Comparison of ENCODE assay signal across 11 cellular contexts in the genomic region with DNA sequence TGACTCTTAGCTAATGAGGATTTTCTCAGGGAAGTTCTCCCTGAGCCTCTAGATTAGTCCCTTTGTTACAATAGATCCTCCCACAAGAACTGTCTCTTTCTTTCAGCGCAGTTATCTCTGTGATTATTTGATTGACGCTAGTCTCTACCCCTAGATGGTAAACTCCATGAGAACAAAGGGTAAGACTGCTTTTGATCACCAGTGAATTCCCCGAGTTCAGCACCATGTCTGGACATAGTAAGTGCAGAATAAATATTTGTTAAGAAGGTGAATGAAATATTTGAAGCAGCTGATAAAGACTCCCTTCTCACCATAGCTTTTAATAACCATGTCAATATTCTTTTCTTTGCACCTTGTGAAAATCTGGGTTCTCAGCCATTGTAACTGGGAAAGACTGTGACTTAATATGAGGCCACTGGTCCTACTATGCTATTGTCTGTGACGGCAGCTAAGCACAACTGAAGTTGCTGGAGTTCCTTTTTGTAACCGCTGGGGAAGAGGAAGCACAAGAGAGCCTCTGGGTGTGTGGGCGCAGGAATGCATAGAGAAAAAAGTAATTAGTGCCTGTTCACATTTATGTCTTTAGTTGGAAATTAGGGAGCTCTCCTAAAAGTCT.
DNase-seq lines count a peak whose midpoint lies in the region; ATAC-seq and TF ChIP-seq lines count a peak whose summit lies in the region.
"Had no signal": no experiment of that assay in that cellular context is flagged by ENCODE, and none has a peak within 500 bp of the region (broad histone marks: within the 10 kb centered on the region; RNA-seq: fewer than 3 reads in every experiment).

No MANE protein-coding gene starts in this region.

- ATAC-seq in GM21390 (IDR thresholded peaks at IDR 0.05; ENCODE audit: unreplicated experiment) (no peak), gastrocnemius medialis (no peak), HG02938 (IDR thresholded peaks at IDR 0.05; ENCODE audit: unreplicated experiment) (no peak)
- ATAC-seq: body of pancreas had no signal

- no peak overlapping the region for H3T11ph ChIP-seq in H9 (ENCODE audit: low read length)

- H3K4me3 ChIP-seq in NT2/D1 (ENCODE audit: insufficient read length, low read depth): no peak overlapping the region
- no peak overlapping the region for H3K4me3 ChIP-seq in mammary epithelial cell (replicated peaks in 1 of 3; ENCODE audit: insufficient read depth in 1 of 3, low read depth in 2 of 3, low read length in 3 of 3)
- peak overlapping the region; percentile 31 for H3K4me3 ChIP-seq in neuron (ENCODE audit: low read length)
- no peak overlapping the region for H3K4me3 ChIP-seq in gastrocnemius medialis
- H3K4me3 ChIP-seq: body of pancreas, ovary had no signal

- no peak overlapping the region for H2BK12ac ChIP-seq in H9 (ENCODE audit: insufficient read length, low read depth, low read length)

- no peaks in the 10 kb centered on the region for H3K27me3 Mint-ChIP-seq in H9 (ENCODE audit: low read depth)

- no peak overlapping the region for H3K23ac ChIP-seq in H9 (ENCODE audit: insufficient read length, low read depth, low read length)

- H2BK20ac ChIP-seq in H9 (ENCODE audit: low read depth, low read length, poor library complexity, severe bottlenecking): no peak overlapping the region

- H3K4ac ChIP-seq in H9 (ENCODE audit: low read depth, low read length): no peak overlapping the region

- no peak overlapping the region for H4K5ac ChIP-seq in H9 (ENCODE audit: insufficient read length, low read depth, low read length)

- H3K4me1 ChIP-seq in H9 (ENCODE audit: insufficient read depth, low read length): peaks cover 4% of the 10 kb centered on the region; the same call in 1 of the 2 replicates
- no peaks in the 10 kb centered on the region for H3K4me1 ChIP-seq in NT2/D1 (ENCODE audit: insufficient read depth, insufficient read length)
- peaks cover 26% of the 10 kb centered on the region for H3K4me1 ChIP-seq in mammary epithelial cell (ENCODE audit: insufficient read depth, low read length)
- H3K4me1 ChIP-seq in neuron (ENCODE audit: insufficient read depth, low read length): peaks cover 19% of the 10 kb centered on the region
- H3K4me1 ChIP-seq in gastrocnemius medialis: peaks cover 0 to 5% of the 10 kb centered on the region in 2 donors

- no peak overlapping the region for H3K18ac ChIP-seq in H9 (ENCODE audit: insufficient read length, low read depth, low read length)

- H3K79me1 ChIP-seq in H9 (ENCODE audit: insufficient read depth, low read depth, low read length, poor library complexity, severe bottlenecking): no peaks in the 10 kb centered on the region

- H3K4me2 ChIP-seq in H9 (ENCODE audit: insufficient read depth, insufficient read length, low read length) (no peak overlapping the region), mammary epithelial cell (ENCODE audit: insufficient read depth, low read depth, low read length) (peak overlapping the region; percentile 54)

- H2AFZ ChIP-seq in H9 (ENCODE audit: low read length) (no peak overlapping the region), mammary epithelial cell (ENCODE audit: low read depth, low read length) (peak overlapping the region; percentile 47), neuron (ENCODE audit: low read depth, low read length) (no peak overlapping the region)

- DNase-seq in H9: no peak
- no peak for DNase-seq in NT2/D1 (ENCODE audit: low read depth, low spot score)
- DNase-seq in mammary epithelial cell: no peak
- DNase-seq in gastrocnemius medialis: no peak
- no peak for DNase-seq in AG20443 (ENCODE audit: low spot score)
- DNase-seq: NCI-H446 treated with DMSO at 0.1 percent for 48 hours, ovary had no signal

- TF ChIP-seq CTCF in H9 (conservative IDR thresholded peaks at IDR 0.05) (peak; percentile 40), mammary epithelial cell (conservative IDR thresholded peaks at IDR 0.05 in 1 of 2, IDR thresholded peaks at IDR 0.05 in 1 of 2; ENCODE audit: extremely low read depth in 1 of 2, insufficient read depth in 1 of 2, low read depth in 1 of 2, low read length in 2 of 2) (peak; percentile 25 to 39), gastrocnemius medialis (IDR thresholded peaks at IDR 0.05 in 4 of 5, conservative IDR thresholded peaks at IDR 0.05 in 1 of 5) (no peak)

- no peak for TF ChIP-seq POLR2A in gastrocnemius medialis (IDR thresholded peaks at IDR 0.05)

- no peaks in the 10 kb centered on the region for H3K23me2 ChIP-seq in H9 (ENCODE audit: insufficient read length, low read depth, low read length, poor library complexity, severe bottlenecking)

- no TSS peak for BruUV-seq in mammary epithelial cell (replicated peaks; lab: Mats Ljungman, UMichigan)

- H2BK5ac ChIP-seq in H9 (ENCODE audit: insufficient read length, low read length): no peak overlapping the region

- in situ Hi-C loops in mammary epithelial cell (cut with MboI; ENCODE audit: low sequenced_read_pairs in 2 of 2): loop anchor here (5.0 kb wide), 3 partner anchors 67 to 382 kb away; partner anchors contain the start of gene TGIF1 (in 1 of the 2)
- in situ Hi-C loops in gastrocnemius medialis (cut with MboI; ENCODE audit: low sequenced_read_pairs in 4 of 4): loop anchor here (5.0 to 10.0 kb wide), 7 partner anchors 67 to 382 kb away; partner anchors contain the start of gene TGIF1 (in 1 of the 4)

- no peak overlapping the region for H3K56ac ChIP-seq in H9 (ENCODE audit: insufficient read length, low read depth, low read length)

- H3K79me2 ChIP-seq in H9 (ENCODE audit: insufficient read depth, low read length) (no peaks in the 10 kb centered on the region), mammary epithelial cell (ENCODE audit: insufficient read depth, low read length) (no peaks in the 10 kb centered on the region)

- peak overlapping the region; percentile 19 to 60 (median 21); a peak in 5 of 7 replicates for H3K27ac Mint-ChIP-seq in H9

- H3K27me3 ChIP-seq in H9 (ENCODE audit: insufficient read depth, low read length): no peaks in the 10 kb centered on the region
- H3K27me3 ChIP-seq in NT2/D1 (ENCODE audit: insufficient read depth, insufficient read length): no peaks in the 10 kb centered on the region
- H3K27me3 ChIP-seq in mammary epithelial cell (ENCODE audit: insufficient read depth, low read length): no peaks in the 10 kb centered on the region
- H3K27me3 ChIP-seq in neuron (ENCODE audit: insufficient read depth, low read length): no peaks in the 10 kb centered on the region
- no peaks in the 10 kb centered on the region for H3K27me3 ChIP-seq in gastrocnemius medialis
- H3K27me3 ChIP-seq: body of pancreas, ovary had no signal

- no peak overlapping the region for H4K91ac ChIP-seq in H9 (ENCODE audit: insufficient read length, low read depth, low read length)

- H3K9me3 ChIP-seq in H9 (ENCODE audit: control insufficient read depth, low read depth, low read length) (no peaks in the 10 kb centered on the region), NT2/D1 (ENCODE audit: insufficient read depth, low read length) (peaks cover 5% of the 10 kb centered on the region; the same call in 1 of the 2 replicates), mammary epithelial cell (replicated peaks; ENCODE audit: insufficient read depth, low read length) (no peaks in the 10 kb centered on the region), neuron (ENCODE audit: low read length) (no peaks in the 10 kb centered on the region), gastrocnemius medialis (no peaks in the 10 kb centered on the region)
- H3K9me3 ChIP-seq: body of pancreas, ovary had no signal

- no peak overlapping the region for H2BK120ac ChIP-seq in H9 (ENCODE audit: low read depth, low read length, poor library complexity, severe bottlenecking)

- H3K4me3 Mint-ChIP-seq in H9: no peak overlapping the region

- H4K8ac ChIP-seq in H9 (replicated peaks; ENCODE audit: insufficient read length, low read depth, low read length): no peak overlapping the region

- H3K36me3 ChIP-seq in NT2/D1 (ENCODE audit: insufficient read depth, insufficient read length, low read length) (no peaks in the 10 kb centered on the region), mammary epithelial cell (ENCODE audit: insufficient read depth, low read length) (no peaks in the 10 kb centered on the region), neuron (ENCODE audit: insufficient read depth, low read length) (no peaks in the 10 kb centered on the region), gastrocnemius medialis (no peaks in the 10 kb centered on the region)
- H3K36me3 ChIP-seq: ovary had no signal

- H3K9me3 Mint-ChIP-seq in H9: peaks cover 7 to 8% of the 10 kb centered on the region in 2 experiments

- no CpG with 5 or more reads among the region's 6 CpGs for WGBS in H9 (ENCODE audit: extremely low coverage, insufficient read length, low lambda C conversion rate)
- WGBS in mammary epithelial cell (ENCODE audit: low coverage, missing lambda C conversion rate): 51% methylated on average over 6 of the region's 6 CpGs

- H2AK5ac ChIP-seq in H9 (ENCODE audit: insufficient read length, low read length): no peak overlapping the region

- CTCF ChIA-PET in mammary epithelial cell (lab: Charles Lee; ENCODE audit: low non-redundant PET): interaction anchor here (0.6 to 1.9 kb wide), 7 partner anchors 22 to 401 kb away, joined by 4 to 11 read pairs (median 5); no protein-coding TSS in a partner anchor

- H4K20me1 ChIP-seq in H9 (ENCODE audit: control insufficient read depth, insufficient read depth, insufficient read length) (no peaks in the 10 kb centered on the region), mammary epithelial cell (ENCODE audit: insufficient read depth, low read length) (no peaks in the 10 kb centered on the region)

- H3K36me3 Mint-ChIP-seq in H9 (ENCODE audit: insufficient read depth in 1 of 3, low read depth in 3 of 3): peaks cover 6 to 23% (median 15%) of the 10 kb centered on the region in 3 experiments; a peak in 6 of 7 replicates

- H3K4me1 Mint-ChIP-seq in H9: peaks cover 29 to 31% of the 10 kb centered on the region in 2 experiments

- no peak overlapping the region for H2BK15ac ChIP-seq in H9 (ENCODE audit: low read depth, low read length)

- no peak overlapping the region for H3K9ac ChIP-seq in H9 (ENCODE audit: extremely low read depth, insufficient read length, low read length)
- H3K9ac ChIP-seq in NT2/D1 (ENCODE audit: insufficient read length, low read depth): peak overlapping the region; percentile 4
- no peak overlapping the region for H3K9ac ChIP-seq in mammary epithelial cell (ENCODE audit: insufficient read depth, low read length)

- intact Hi-C loops in mammary epithelial cell (cut with micrococcal nuclease): loop anchor here (1.0 to 5.0 kb wide), 2 partner anchors 11 to 367 kb away; no protein-coding TSS in a partner anchor
- intact Hi-C loops in gastrocnemius medialis (cut with DNase I; ENCODE audit: low total_unique reads): loop anchor here (10.0 kb wide), 1 partner anchor 730 kb away; no protein-coding TSS in a partner anchor

- dilution Hi-C loops in mammary epithelial cell (cut with HindIII; ENCODE audit: low sequenced_read_pairs): loop anchor here (5.0 kb wide), 5 partner anchors 37 to 382 kb away; partner anchors contain the start of gene TGIF1

- no peak overlapping the region for H3K14ac ChIP-seq in H9 (ENCODE audit: insufficient read depth, low read length)

- no peak overlapping the region for H3K27ac ChIP-seq in H9 (ENCODE audit: insufficient read length, low read depth, low read length)
- H3K27ac ChIP-seq in mammary epithelial cell (ENCODE audit: insufficient read depth, low read depth, low read length): peak overlapping the region; percentile 74
- H3K27ac ChIP-seq in gastrocnemius medialis: no peak overlapping the region

Comparison
In these comparisons a context has a peak if more than half of its experiments do, and no peak if none do; other contexts are left out.
1. CTCF ChIP-seq: peak in H9 (single experiment) and mammary epithelial cell (2 of 2); none in gastrocnemius medialis (0 of 5).